ENCODE assay signal across 1 cellular context in the genomic region with DNA sequence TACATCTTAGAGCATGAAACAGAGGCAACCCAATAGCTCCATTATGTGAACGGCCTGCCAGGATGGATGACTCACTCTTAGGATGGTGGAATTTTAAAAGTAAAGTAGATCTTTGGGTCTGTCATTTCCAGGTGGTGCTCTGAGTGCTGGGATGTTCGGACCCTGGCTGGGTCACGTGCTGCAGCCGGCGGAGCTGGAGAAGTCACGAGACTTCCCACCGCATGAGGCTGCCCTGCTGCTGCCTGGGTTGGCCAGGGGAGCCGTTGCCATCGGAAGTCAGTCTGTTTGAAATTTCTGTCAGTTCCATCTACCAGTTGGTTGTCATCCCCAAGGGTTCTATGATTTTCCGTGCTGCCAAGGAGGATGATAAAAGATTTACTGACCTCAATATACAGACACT.
A peak's percentile ranks its signal among the peaks of the same experiment; 100 is the strongest.
TF ChIP-seq lines count a peak whose summit lies in the region.

No MANE protein-coding gene starts in this region.

TF ChIP-seq in HepG2, 621 proteins besides CTCF, POLR2A, EP300 and RAD21 (continued from another document):
- TF ChIP-seq, protein P1, sequence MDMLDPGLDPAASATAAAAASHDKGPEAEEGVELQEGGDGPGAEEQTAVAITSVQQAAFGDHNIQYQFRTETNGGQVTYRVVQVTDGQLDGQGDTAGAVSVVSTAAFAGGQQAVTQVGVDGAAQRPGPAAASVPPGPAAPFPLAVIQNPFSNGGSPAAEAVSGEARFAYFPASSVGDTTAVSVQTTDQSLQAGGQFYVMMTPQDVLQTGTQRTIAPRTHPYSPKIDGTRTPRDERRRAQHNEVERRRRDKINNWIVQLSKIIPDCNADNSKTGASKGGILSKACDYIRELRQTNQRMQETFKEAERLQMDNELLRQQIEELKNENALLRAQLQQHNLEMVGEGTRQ (IDR thresholded peaks at IDR 0.05; ENCODE audit: low read depth, low read length), result peak; percentile 20; the same call in 1 of the 2 replicates
- TF ChIP-seq, protein P1 (CRISPR knock-in tag; IDR thresholded peaks at IDR 0.05; ENCODE audit: borderline replicate concordance), result no peak
